Comparison of ENCODE assay signal across 19 cellular contexts in the genomic region with DNA sequence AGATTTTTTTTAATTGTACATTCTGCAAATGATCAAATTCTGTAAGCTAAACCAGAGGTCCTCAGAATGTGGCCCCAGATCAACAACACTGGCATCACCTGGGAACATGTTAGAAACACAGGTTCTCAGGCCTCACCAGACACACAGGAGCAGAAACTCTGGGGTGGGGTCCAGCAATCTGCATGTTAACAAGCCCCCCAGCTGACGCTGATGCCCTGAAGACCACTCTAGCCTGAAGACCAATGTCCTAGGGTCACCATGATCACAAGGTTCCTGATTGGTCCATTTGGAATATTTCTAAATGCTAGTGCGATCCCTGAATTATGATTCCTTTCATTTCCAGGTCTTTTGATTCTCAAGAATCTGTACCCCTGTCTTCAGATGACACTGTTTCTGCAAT. TPM values are rescaled to one million over a fixed set of nuclear protein-coding genes. Genes with fewer than 3 reads are reported as not detected.
DNase-seq lines count a peak whose midpoint lies in the region; ATAC-seq, FAIRE-seq and TF ChIP-seq lines count a peak whose summit lies in the region.
"Had no signal": no experiment of that assay in that cellular context is flagged by ENCODE, and none has a peak within 500 bp of the region (broad histone marks: within the 10 kb centered on the region; RNA-seq: fewer than 3 reads in every experiment).

No MANE protein-coding gene starts in this region.

- no peaks in the 10 kb centered on the region for H3K36me3 Mint-ChIP-seq in CD4-positive, alpha-beta T cell (ENCODE audit: low read depth)
- no peaks in the 10 kb centered on the region for H3K36me3 Mint-ChIP-seq in naive thymus-derived CD8-positive, alpha-beta T cell

- H3K4me1 Mint-ChIP-seq in CD4-positive, alpha-beta T cell (ENCODE audit: low read depth), result peaks cover 80% of the 10 kb centered on the region
- peaks cover 21 to 70% (median 59%) of the 10 kb centered on the region in 4 donors for H3K4me1 Mint-ChIP-seq in naive thymus-derived CD8-positive, alpha-beta T cell

- H3K27ac ChIP-seq in CD4-positive, alpha-beta T cell (ENCODE audit: low read depth, low read length), result no peak overlapping the region

- H3K9me3 ChIP-seq in CD4-positive, alpha-beta T cell (ENCODE audit: control insufficient read depth, low read length), result no peaks in the 10 kb centered on the region
- H3K9me3 ChIP-seq: Caco-2, Peyer's patch had no signal

- FAIRE-seq in GM12891 (lab: Jason Lieb, UNC), result no peak
- FAIRE-seq: K562 had no signal

- no peak overlapping the region for H3K4me3 Mint-ChIP-seq in CD4-positive, alpha-beta T cell
- peak overlapping the region in 1 of 10 donors; percentile 90 for H3K4me3 Mint-ChIP-seq in naive thymus-derived CD8-positive, alpha-beta T cell

- DNase-seq in CD4-positive, alpha-beta T cell, result no peak
- DNase-seq in GM12891 (ENCODE audit: insufficient read length, low spot score) (no peak), NAMALWA (ENCODE audit: low spot score) (peak; percentile 28), glomerular visceral epithelial cell (ENCODE audit: extremely low spot score) (no peak), NCI-H2227 treated with DMSO at 0.1 percent for 48 hours (lab: John Stamatoyannopoulos, UW) (no peak)
- DNase-seq in naive thymus-derived CD8-positive, alpha-beta T cell, result no peak
- DNase-seq: Caco-2, DMS153, NCI-H1048, NCI-H146, NCI-H2081, NCI-H510A treated with DMSO at 0.1 percent for 48 hours, SHP77 had no signal

- intact Hi-C loops in CD4-positive, alpha-beta T cell (cut with DNase I, micrococcal nuclease), result no loop called here

- CTCF ChIA-PET in CD4-positive, alpha-beta T cell (lab: Charles Lee), result no interaction called here

- H3K9me3 Mint-ChIP-seq in CD4-positive, alpha-beta T cell, result no peaks in the 10 kb centered on the region
- H3K9me3 Mint-ChIP-seq in naive thymus-derived CD8-positive, alpha-beta T cell, result peaks cover 0 to 2% (median 0%) of the 10 kb centered on the region in 9 donors

- peak overlapping the region; percentile 95 for H3K27ac Mint-ChIP-seq in CD4-positive, alpha-beta T cell
- peak overlapping the region in 8 of 10 donors; percentile 90 to 99 (median 97) for H3K27ac Mint-ChIP-seq in naive thymus-derived CD8-positive, alpha-beta T cell

- no peak for TF ChIP-seq POLR2A in GM12891 (IDR thresholded peaks at IDR 0.05; ENCODE audit: low read depth, low read length)

- POLR2A ChIA-PET in CD4-positive, alpha-beta T cell (lab: Charles Lee), result interaction anchor here (1.4 to 5.6 kb wide), 2 partner anchors 27 to 530 kb away, joined by 3 to 70 read pairs; no protein-coding TSS in a partner anchor
- POLR2A ChIA-PET in naive thymus-derived CD8-positive, alpha-beta T cell (lab: Charles Lee), result interaction anchor here (1.4 to 1.9 kb wide), 2 partner anchors 20 to 27 kb away, joined by 5 to 6 read pairs; no protein-coding TSS in a partner anchor

- no peak for TF ChIP-seq CTCF in CD4-positive, alpha-beta T cell (IDR thresholded peaks at IDR 0.05)

- no peak for ATAC-seq in CD4-positive, alpha-beta T cell (ENCODE audit: poor library complexity)
- no peak for ATAC-seq in naive thymus-derived CD8-positive, alpha-beta T cell
- no peak for ATAC-seq in GM21529 (IDR thresholded peaks at IDR 0.05; ENCODE audit: unreplicated experiment)
- ATAC-seq: HCT116, K562, SK-N-SH treated with all-trans-retinoic acid at 6 μM for 48 hours had no signal

- no peaks in the 10 kb centered on the region for H3K27me3 Mint-ChIP-seq in CD4-positive, alpha-beta T cell
- H3K27me3 Mint-ChIP-seq in naive thymus-derived CD8-positive, alpha-beta T cell, result no peaks in the 10 kb centered on the region

- H3K27me3 ChIP-seq in CD4-positive, alpha-beta T cell (ENCODE audit: control insufficient read depth, insufficient read depth, low read length), result no peaks in the 10 kb centered on the region
- H3K27me3 ChIP-seq: Peyer's patch had no signal

TF ChIP-seq in GM12891, 5 proteins besides CTCF, POLR2A, EP300 and RAD21:
- no peak for TF ChIP-seq POU2F2 (IDR thresholded peaks at IDR 0.05; ENCODE audit: low read depth, low read length)
- TF ChIP-seq SPI1 (IDR thresholded peaks at IDR 0.05; ENCODE audit: low read depth, low read length), result no peak
- peak; percentile 65 for TF ChIP-seq POLR2AphosphoS5 (IDR thresholded peaks at IDR 0.05; ENCODE audit: low read depth, low read length)
- TF ChIP-seq PAX5 (IDR thresholded peaks at IDR 0.05; ENCODE audit: insufficient read depth, low read length, severe bottlenecking), result no peak

RNA-seq across cellular contexts. Expression of gene LY86, which starts 2.4 kb away (rescaled TPM):
- total RNA-seq in CD4-positive, alpha-beta T cell, result 1 to 10 TPM; 1.3 to 2.1 TPM
- polyA plus RNA-seq in GM12891 (2012; ENCODE audit: low read depth, missing spikeins), result 77.4 TPM
- 1 to 10 TPM; 2.2 to 3.0 TPM for total RNA-seq in naive thymus-derived CD8-positive, alpha-beta T cell
- 1 to 10 TPM; 6.0 to 7.0 (median 6.3) TPM for polyA plus RNA-seq in naive thymus-derived CD8-positive, alpha-beta T cell
- total RNA-seq: A673, Caco-2, K562 had no signal
